In genomic region chr16:15649727-15650018, GRCh38 we compare ENCODE assay signal across 1 cellular context.
A peak's percentile ranks its signal among the peaks of the same experiment; 100 is the strongest.
TF ChIP-seq lines count a peak whose summit lies in the region.

No MANE protein-coding gene starts in this region.

TF ChIP-seq in HepG2, 621 proteins besides CTCF, POLR2A, EP300 and RAD21 (continued from another document and continues in another):
- TF ChIP-seq ZNF646 (CRISPR knock-in tag; IDR thresholded peaks at IDR 0.05) (no peak), CBX2 (IDR thresholded peaks at IDR 0.05; ENCODE audit: low read depth, low read length) (no peak), CBX2 (CRISPR knock-in tag; IDR thresholded peaks at IDR 0.05; ENCODE audit: low read depth) (no peak), SMYD3 (CRISPR knock-in tag; IDR thresholded peaks at IDR 0.05) (0 out of 2 replicates have a peak, but pooled peaks have one; percentile 35), KAT2B (IDR thresholded peaks at IDR 0.05; ENCODE audit: borderline replicate concordance, low read depth, low read length) (no peak), ZNF572 (CRISPR knock-in tag; IDR thresholded peaks at IDR 0.05) (no peak), RFXANK (CRISPR knock-in tag; IDR thresholded peaks at IDR 0.05) (no peak), NFYC (CRISPR knock-in tag; IDR thresholded peaks at IDR 0.05) (no peak), ZNF362 (CRISPR knock-in tag; IDR thresholded peaks at IDR 0.05; ENCODE audit: borderline replicate concordance) (no peak), CEBPG (CRISPR knock-in tag; IDR thresholded peaks at IDR 0.05) (no peak), FOXK2 (IDR thresholded peaks at IDR 0.05) (no peak), TSC22D2 (CRISPR knock-in tag; IDR thresholded peaks at IDR 0.05; ENCODE audit: borderline replicate concordance) (no peak), PITX1 (CRISPR knock-in tag; IDR thresholded peaks at IDR 0.05) (0 out of 2 replicates have a peak, but pooled peaks have one; percentile 34), ZMYM2 (CRISPR knock-in tag; IDR thresholded peaks at IDR 0.05) (0 out of 2 replicates have a peak, but pooled peaks have one; percentile 19), ZFP36L2 (CRISPR knock-in tag; IDR thresholded peaks at IDR 0.05) (no peak), KLF13 (CRISPR knock-in tag; IDR thresholded peaks at IDR 0.05) (no peak), DPF2 (CRISPR knock-in tag; IDR thresholded peaks at IDR 0.05; ENCODE audit: borderline replicate concordance, low read depth) (no peak), NKX3-1 (CRISPR knock-in tag; IDR thresholded peaks at IDR 0.05) (no peak), ZBTB14 (CRISPR knock-in tag; IDR thresholded peaks at IDR 0.05) (no peak), ZNF576 (CRISPR knock-in tag; IDR thresholded peaks at IDR 0.05) (no peak), STAT6 (CRISPR knock-in tag; IDR thresholded peaks at IDR 0.05; ENCODE audit: borderline replicate concordance) (no peak), RBM39 (IDR thresholded peaks at IDR 0.05; ENCODE audit: low read depth, low read length, poor library complexity, severe bottlenecking) (no peak), KDM1A (CRISPR knock-in tag; IDR thresholded peaks at IDR 0.05) (no peak), ISL2 (CRISPR knock-in tag; IDR thresholded peaks at IDR 0.05) (no peak), TEAD3 (CRISPR knock-in tag; optimal IDR thresholded peaks at IDR 0.05; ENCODE audit: borderline replicate concordance) (no peak), ZNF567 (CRISPR knock-in tag; IDR thresholded peaks at IDR 0.05; ENCODE audit: borderline replicate concordance) (0 out of 2 replicates have a peak, but pooled peaks have one; percentile 23), SP140L (CRISPR knock-in tag; IDR thresholded peaks at IDR 0.05; ENCODE audit: borderline replicate concordance) (no peak), FOXO4 (CRISPR knock-in tag; conservative IDR thresholded peaks at IDR 0.05) (0 out of 2 replicates have a peak, but pooled peaks have one; percentile 41), KIAA2018 (CRISPR knock-in tag; IDR thresholded peaks at IDR 0.05; ENCODE audit: borderline replicate concordance) (no peak), ZNF44 (CRISPR knock-in tag; IDR thresholded peaks at IDR 0.05) (0 out of 2 replicates have a peak, but pooled peaks have one; percentile 30), ZNF20 (CRISPR knock-in tag; IDR thresholded peaks at IDR 0.05) (no peak), MZF1 (CRISPR knock-in tag; IDR thresholded peaks at IDR 0.05; ENCODE audit: borderline replicate concordance) (no peak), SNRNP70 (IDR thresholded peaks at IDR 0.05; ENCODE audit: low read depth, low read length) (no peak), HDAC6 (IDR thresholded peaks at IDR 0.05; ENCODE audit: low read depth, low read length) (no peak), ZSCAN9 (CRISPR knock-in tag; IDR thresholded peaks at IDR 0.05; ENCODE audit: borderline replicate concordance) (no peak), ZNF180 (CRISPR knock-in tag; IDR thresholded peaks at IDR 0.05; ENCODE audit: borderline replicate concordance, low read depth) (no peak), ZNF614 (CRISPR knock-in tag; IDR thresholded peaks at IDR 0.05; ENCODE audit: borderline replicate concordance) (no peak), ZNF607 (CRISPR knock-in tag; IDR thresholded peaks at IDR 0.05; ENCODE audit: borderline replicate concordance) (no peak), PTBP1 (IDR thresholded peaks at IDR 0.05; ENCODE audit: low read depth, low read length, poor library complexity, severe bottlenecking) (no peak), NCOA5 (CRISPR knock-in tag; IDR thresholded peaks at IDR 0.05) (no peak), PHF8 (CRISPR knock-in tag; IDR thresholded peaks at IDR 0.05) (no peak), TEAD2 (CRISPR knock-in tag; IDR thresholded peaks at IDR 0.05) (no peak)
